Comparison of ENCODE assay signal across 17 cellular contexts in the genomic region with DNA sequence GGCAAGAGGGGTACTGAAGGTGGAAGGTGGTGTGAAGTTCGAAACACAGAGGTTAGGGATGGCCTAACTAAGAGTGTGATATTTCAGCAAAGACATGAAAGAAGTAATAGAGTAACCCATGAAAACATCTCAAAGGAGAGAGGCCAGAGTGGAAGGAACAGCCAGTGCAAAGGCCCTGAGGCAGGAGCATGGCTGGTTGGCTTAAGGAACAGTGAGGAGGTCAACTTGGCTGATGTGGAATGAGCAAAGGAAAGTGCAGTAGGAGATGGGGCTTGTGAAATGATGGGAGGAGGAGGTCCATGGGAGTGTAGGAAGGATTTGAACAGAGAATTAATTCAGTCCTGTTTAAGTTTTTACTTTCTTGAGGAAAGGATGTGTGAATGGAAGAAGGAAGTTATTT.
DNase-seq lines count a peak whose midpoint lies in the region; ATAC-seq, FAIRE-seq and TF ChIP-seq lines count a peak whose summit lies in the region.
"Had no signal": no experiment of that assay in that cellular context is flagged by ENCODE, and none has a peak within 500 bp of the region (broad histone marks: within the 10 kb centered on the region; RNA-seq: fewer than 3 reads in every experiment).

No MANE protein-coding gene starts in this region.

- no peak overlapping the region for H4K5ac ChIP-seq in H9 (ENCODE audit: insufficient read length, low read depth, low read length)
- no peak overlapping the region for H4K5ac ChIP-seq in mesendoderm (ENCODE audit: low read length)

- no peak overlapping the region for H2AFZ ChIP-seq in H9 (ENCODE audit: low read length)
- no peak overlapping the region for H2AFZ ChIP-seq in astrocyte (ENCODE audit: low read depth, low read length)

- H3K18ac ChIP-seq in H9 (ENCODE audit: insufficient read length, low read depth, low read length) (no peak overlapping the region), mesendoderm (ENCODE audit: low read length) (no peak overlapping the region)

- no peaks in the 10 kb centered on the region for H3K79me2 ChIP-seq in H9 (ENCODE audit: insufficient read depth, low read length)
- H3K79me2 ChIP-seq in astrocyte (ENCODE audit: insufficient read depth, low read length) = no peaks in the 10 kb centered on the region
- no peaks in the 10 kb centered on the region for H3K79me2 ChIP-seq in mesendoderm (ENCODE audit: control insufficient read depth, insufficient read depth, low read length)

- no peak overlapping the region for H3K4ac ChIP-seq in H9 (ENCODE audit: low read depth, low read length)
- H3K4ac ChIP-seq in mesendoderm (ENCODE audit: low read depth, low read length) = no peak overlapping the region

- H3K14ac ChIP-seq in H9 (ENCODE audit: insufficient read depth, low read length) = no peak overlapping the region

- no peak for FAIRE-seq in astrocyte (lab: Jason Lieb, UNC)
- FAIRE-seq: GM12878, GM18507 had no signal

- H3K27me3 Mint-ChIP-seq in H9 (ENCODE audit: low read depth) = no peaks in the 10 kb centered on the region
- H3K27me3 Mint-ChIP-seq in astrocyte (ENCODE audit: low read depth, unreplicated experiment) = no peaks in the 10 kb centered on the region
- H3K27me3 Mint-ChIP-seq: CD4-positive, alpha-beta memory T cell had no signal

- H2BK120ac ChIP-seq in H9 (ENCODE audit: low read depth, low read length, poor library complexity, severe bottlenecking) = peak overlapping the region; percentile 77
- no peak overlapping the region for H2BK120ac ChIP-seq in mesendoderm (ENCODE audit: low read depth, low read length)

- no peak for ATAC-seq in GM18907 (IDR thresholded peaks at IDR 0.05; ENCODE audit: unreplicated experiment)
- ATAC-seq: GM12878 had no signal

- H2BK5ac ChIP-seq in H9 (ENCODE audit: insufficient read length, low read length) = no peak overlapping the region
- H2BK5ac ChIP-seq in mesendoderm (ENCODE audit: low read length) = peak overlapping the region; percentile 20

- H3K4me2 ChIP-seq in H9 (ENCODE audit: insufficient read depth, insufficient read length, low read length) (no peak overlapping the region), astrocyte (ENCODE audit: low read length) (no peak overlapping the region), mesendoderm (ENCODE audit: low read length) (no peak overlapping the region)

- H3K9me3 ChIP-seq in H9 (ENCODE audit: control insufficient read depth, low read depth, low read length) = no peaks in the 10 kb centered on the region
- no peaks in the 10 kb centered on the region for H3K9me3 ChIP-seq in astrocyte (ENCODE audit: insufficient read depth, low read depth, low read length)

- no peak overlapping the region for H2BK20ac ChIP-seq in H9 (ENCODE audit: low read depth, low read length, poor library complexity, severe bottlenecking)

- no peaks in the 10 kb centered on the region for H3K23me2 ChIP-seq in H9 (ENCODE audit: insufficient read length, low read depth, low read length, poor library complexity, severe bottlenecking)

- H3K4me3 Mint-ChIP-seq in H9 = no peak overlapping the region
- no peak overlapping the region for H3K4me3 Mint-ChIP-seq in astrocyte (ENCODE audit: unreplicated experiment)
- H3K4me3 Mint-ChIP-seq: CD4-positive, alpha-beta memory T cell had no signal

- H2AK5ac ChIP-seq in H9 (ENCODE audit: insufficient read length, low read length) (no peak overlapping the region), mesendoderm (ENCODE audit: low read length) (peak overlapping the region; percentile 65)

- H3K27ac Mint-ChIP-seq in H9 (no peak overlapping the region; a peak in 1 of 7 replicates), astrocyte (ENCODE audit: unreplicated experiment) (peak overlapping the region; percentile 27)
- H3K27ac Mint-ChIP-seq: CD4-positive, alpha-beta memory T cell had no signal

- DNase-seq in H9 (no peak), astrocyte (ENCODE audit: low read depth) (no peak), mesendoderm (no peak), HPDE6-E6E7 (ENCODE audit: extremely low spot score) (no peak), activated gamma-delta T cell treated with Interleukin-2 at 50 U/mL for 16 hours (no peak), T1000 (lab: John Stamatoyannopoulos, UW) (no peak)
- DNase-seq: C1 segment of cervical spinal cord; CD4-positive, alpha-beta memory T cell; COR-L47; DMS153; EL; GDM1; GOT3; H7 had no signal

- H3K27ac ChIP-seq in H9 (ENCODE audit: insufficient read length, low read depth, low read length) (no peak overlapping the region), astrocyte (ENCODE audit: low read depth, low read length) (no peak overlapping the region), mesendoderm (ENCODE audit: low read depth, low read length) (no peak overlapping the region)

- H3K36me3 Mint-ChIP-seq in H9 (ENCODE audit: insufficient read depth in 1 of 3, low read depth in 3 of 3) (peaks cover 0 to 10% (median 2%) of the 10 kb centered on the region in 3 experiments; a peak in 3 of 7 replicates), astrocyte (ENCODE audit: low read depth, unreplicated experiment) (peaks cover 3% of the 10 kb centered on the region)
- H3K36me3 Mint-ChIP-seq: CD4-positive, alpha-beta memory T cell had no signal

- peaks cover 5% of the 10 kb centered on the region in 2 experiments for H3K4me1 Mint-ChIP-seq in H9
- H3K4me1 Mint-ChIP-seq in astrocyte (ENCODE audit: low read depth, unreplicated experiment) = peaks cover 3% of the 10 kb centered on the region
- H3K4me1 Mint-ChIP-seq: CD4-positive, alpha-beta memory T cell had no signal

- no peaks in the 10 kb centered on the region for H3K27me3 ChIP-seq in H9 (ENCODE audit: insufficient read depth, low read length)
- H3K27me3 ChIP-seq in astrocyte (ENCODE audit: insufficient read depth, low read length) = no peaks in the 10 kb centered on the region
- H3K27me3 ChIP-seq in mesendoderm (ENCODE audit: insufficient read depth, low read length, poor library complexity) = no peaks in the 10 kb centered on the region

- H3K4me3 ChIP-seq in astrocyte (ENCODE audit: insufficient read depth, low read depth, low read length) (no peak overlapping the region), mesendoderm (ENCODE audit: low read length) (no peak overlapping the region)
- H3K4me3 ChIP-seq: GM12878 had no signal

- H3K36me3 ChIP-seq in astrocyte (ENCODE audit: insufficient read depth, low read length) (no peaks in the 10 kb centered on the region), mesendoderm (ENCODE audit: control insufficient read depth, insufficient read depth, low read length) (no peaks in the 10 kb centered on the region)

- H2BK15ac ChIP-seq in H9 (ENCODE audit: low read depth, low read length) (no peak overlapping the region), mesendoderm (replicated peaks; ENCODE audit: low read depth) (no peak overlapping the region)

- H4K20me1 ChIP-seq in H9 (ENCODE audit: control insufficient read depth, insufficient read depth, insufficient read length) (no peaks in the 10 kb centered on the region), astrocyte (ENCODE audit: insufficient read depth, low read length) (no peaks in the 10 kb centered on the region)

- H3K23ac ChIP-seq in H9 (ENCODE audit: insufficient read length, low read depth, low read length) = no peak overlapping the region
- no peak overlapping the region for H3K23ac ChIP-seq in mesendoderm (ENCODE audit: low read length)

- no peak overlapping the region for H3K56ac ChIP-seq in H9 (ENCODE audit: insufficient read length, low read depth, low read length)
- H3K56ac ChIP-seq in mesendoderm (ENCODE audit: low read length) = no peak overlapping the region

- H4K91ac ChIP-seq in H9 (ENCODE audit: insufficient read length, low read depth, low read length) = no peak overlapping the region

- no peaks in the 10 kb centered on the region for H3K79me1 ChIP-seq in H9 (ENCODE audit: insufficient read depth, low read depth, low read length, poor library complexity, severe bottlenecking)
- H3K79me1 ChIP-seq in mesendoderm (ENCODE audit: low read length) = no peaks in the 10 kb centered on the region

- H3K9ac ChIP-seq in H9 (ENCODE audit: extremely low read depth, insufficient read length, low read length) (no peak overlapping the region), astrocyte (ENCODE audit: low read length) (no peak overlapping the region), mesendoderm (ENCODE audit: low read length) (no peak overlapping the region)

- H3K4me1 ChIP-seq in H9 (ENCODE audit: insufficient read depth, low read length) (peaks cover 9% of the 10 kb centered on the region), astrocyte (ENCODE audit: insufficient read depth, low read length) (no peaks in the 10 kb centered on the region), mesendoderm (ENCODE audit: control insufficient read depth, low read depth, low read length) (peaks cover 12% of the 10 kb centered on the region)

- H3T11ph ChIP-seq in H9 (ENCODE audit: low read length) = no peak overlapping the region

- H3K9me3 Mint-ChIP-seq in H9 (peaks cover 2 to 3% of the 10 kb centered on the region in 2 experiments; a peak in 3 of 5 replicates), astrocyte (ENCODE audit: unreplicated experiment) (peaks cover 18% of the 10 kb centered on the region)

- H4K8ac ChIP-seq in H9 (replicated peaks; ENCODE audit: insufficient read length, low read depth, low read length) (no peak overlapping the region), mesendoderm (ENCODE audit: low read depth, low read length) (no peak overlapping the region)

- no CpG with 5 or more reads among the region's 1 CpG for WGBS in H9 (ENCODE audit: extremely low coverage, insufficient read length, low lambda C conversion rate)
- WGBS in mesendoderm (ENCODE audit: extremely low coverage, insufficient coverage, low lambda C conversion rate) = 100% methylated on average over 1 of the region's 1 CpG

- H2BK12ac ChIP-seq in H9 (ENCODE audit: insufficient read length, low read depth, low read length) = peak overlapping the region; percentile 53

- TF ChIP-seq CTCF in H9 (conservative IDR thresholded peaks at IDR 0.05) = no peak
- no peak for TF ChIP-seq CTCF in astrocyte (IDR thresholded peaks at IDR 0.05; ENCODE audit: insufficient read depth, low read depth, low read length)
